Comparison of ENCODE assay signal across 1 cellular context in the genomic region with DNA sequence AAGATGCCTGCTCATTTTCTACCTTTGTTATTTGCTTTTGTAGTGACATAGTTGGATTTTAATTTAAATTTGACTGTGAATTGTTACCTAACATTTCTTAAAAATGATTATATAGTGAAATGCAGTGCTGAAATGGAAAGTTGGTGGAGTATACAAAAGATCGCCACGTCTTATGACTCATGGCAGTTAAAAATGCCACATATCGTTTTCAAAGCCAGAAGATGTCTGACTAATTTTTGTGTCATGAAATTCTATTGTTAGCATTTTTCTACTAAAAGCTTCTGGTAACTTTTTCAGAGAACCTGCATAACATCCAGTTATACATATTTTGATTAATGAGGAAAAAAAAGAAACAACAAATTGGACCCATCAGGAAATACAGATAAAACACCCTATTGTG.
TF ChIP-seq lines count a peak whose summit lies in the region.

No MANE protein-coding gene starts in this region.

TF ChIP-seq in HepG2, 621 proteins besides CTCF, POLR2A, EP300 and RAD21:
- TF ChIP-seq KLF9 (CRISPR knock-in tag; IDR thresholded peaks at IDR 0.05; ENCODE audit: low read depth), result no peak
- no peak for TF ChIP-seq SIN3B (IDR thresholded peaks at IDR 0.05; ENCODE audit: low read length)
- TF ChIP-seq, protein P1, sequence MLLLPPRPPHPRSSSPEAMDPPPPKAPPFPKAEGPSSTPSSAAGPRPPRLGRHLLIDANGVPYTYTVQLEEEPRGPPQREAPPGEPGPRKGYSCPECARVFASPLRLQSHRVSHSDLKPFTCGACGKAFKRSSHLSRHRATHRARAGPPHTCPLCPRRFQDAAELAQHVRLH (CRISPR knock-in tag; IDR thresholded peaks at IDR 0.05; ENCODE audit: borderline replicate concordance, low read depth), result no peak
- TF ChIP-seq ZNF460 (CRISPR knock-in tag; IDR thresholded peaks at IDR 0.05; ENCODE audit: borderline replicate concordance), result no peak
- no peak for TF ChIP-seq MIER2 (CRISPR knock-in tag; IDR thresholded peaks at IDR 0.05)
